In the genomic region with DNA sequence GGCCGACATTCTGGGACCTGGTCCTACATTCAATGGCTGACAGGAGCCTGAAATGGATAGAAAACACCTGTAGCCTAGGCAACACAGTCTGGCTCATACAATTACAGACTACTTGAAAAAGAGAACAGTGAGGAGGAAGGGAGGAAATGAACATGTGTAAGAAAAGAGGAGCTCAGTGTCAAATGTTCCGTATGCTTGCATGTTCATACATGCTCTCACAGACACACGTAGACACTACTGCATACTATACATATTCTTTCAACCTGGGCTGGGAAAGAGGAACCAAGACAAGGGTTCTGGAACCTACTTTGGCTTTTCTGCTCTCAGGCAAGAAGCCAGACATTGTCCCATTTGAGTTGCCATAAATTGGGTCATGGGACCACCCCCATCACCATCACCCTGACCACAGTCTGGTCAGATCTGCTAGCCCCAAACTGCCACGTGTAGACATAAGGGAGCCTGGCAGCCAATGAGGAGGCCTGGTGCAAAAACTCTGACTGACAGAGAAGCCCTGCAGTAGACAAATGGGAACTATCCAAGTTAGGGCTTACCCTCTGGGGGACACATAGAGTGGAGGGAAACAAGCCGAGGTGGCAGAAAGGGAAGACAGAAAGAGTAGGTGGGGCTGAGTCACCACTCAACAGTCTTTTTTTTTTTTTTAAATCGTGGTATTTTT, we compare ENCODE assay signal across 1 cellular context.
TF ChIP-seq lines count a peak whose summit lies in the region.

No MANE protein-coding gene starts in this region.

TF ChIP-seq in GM23338, 12 proteins besides CTCF, POLR2A, EP300 and RAD21 (continued from another document):
- TF ChIP-seq EZH2 (IDR thresholded peaks at IDR 0.05; ENCODE audit: low read depth, unreplicated experiment) (no peak), NANOG (IDR thresholded peaks at IDR 0.05; ENCODE audit: borderline replicate concordance) (no peak), ZNF331 (CRISPR knock-in tag; IDR thresholded peaks at IDR 0.05; ENCODE audit: low read depth) (no peak), POLR2AphosphoS5 (IDR thresholded peaks at IDR 0.05; ENCODE audit: low read depth) (no peak), CREB1 (CRISPR knock-in tag; IDR thresholded peaks at IDR 0.05; ENCODE audit: low read depth) (no peak), JUNB (IDR thresholded peaks at IDR 0.05; ENCODE audit: unreplicated experiment) (no peak), REST (IDR thresholded peaks at IDR 0.05; ENCODE audit: unreplicated experiment) (no peak), EZH2phosphoT487 (IDR thresholded peaks at IDR 0.05; ENCODE audit: unreplicated experiment) (no peak), ZNF114 (CRISPR knock-in tag; IDR thresholded peaks at IDR 0.05) (no peak)
